Comparison of ENCODE assay signal across 1 cellular context in genomic region chr11:67288452-67289225, GRCh38.
TF ChIP-seq lines count a peak whose summit lies in the region.

No MANE protein-coding gene starts in this region.

TF ChIP-seq in K562, 482 proteins besides CTCF, POLR2A, EP300 and RAD21 (continued from another document and continues in another):
- TF ChIP-seq, protein P1, sequence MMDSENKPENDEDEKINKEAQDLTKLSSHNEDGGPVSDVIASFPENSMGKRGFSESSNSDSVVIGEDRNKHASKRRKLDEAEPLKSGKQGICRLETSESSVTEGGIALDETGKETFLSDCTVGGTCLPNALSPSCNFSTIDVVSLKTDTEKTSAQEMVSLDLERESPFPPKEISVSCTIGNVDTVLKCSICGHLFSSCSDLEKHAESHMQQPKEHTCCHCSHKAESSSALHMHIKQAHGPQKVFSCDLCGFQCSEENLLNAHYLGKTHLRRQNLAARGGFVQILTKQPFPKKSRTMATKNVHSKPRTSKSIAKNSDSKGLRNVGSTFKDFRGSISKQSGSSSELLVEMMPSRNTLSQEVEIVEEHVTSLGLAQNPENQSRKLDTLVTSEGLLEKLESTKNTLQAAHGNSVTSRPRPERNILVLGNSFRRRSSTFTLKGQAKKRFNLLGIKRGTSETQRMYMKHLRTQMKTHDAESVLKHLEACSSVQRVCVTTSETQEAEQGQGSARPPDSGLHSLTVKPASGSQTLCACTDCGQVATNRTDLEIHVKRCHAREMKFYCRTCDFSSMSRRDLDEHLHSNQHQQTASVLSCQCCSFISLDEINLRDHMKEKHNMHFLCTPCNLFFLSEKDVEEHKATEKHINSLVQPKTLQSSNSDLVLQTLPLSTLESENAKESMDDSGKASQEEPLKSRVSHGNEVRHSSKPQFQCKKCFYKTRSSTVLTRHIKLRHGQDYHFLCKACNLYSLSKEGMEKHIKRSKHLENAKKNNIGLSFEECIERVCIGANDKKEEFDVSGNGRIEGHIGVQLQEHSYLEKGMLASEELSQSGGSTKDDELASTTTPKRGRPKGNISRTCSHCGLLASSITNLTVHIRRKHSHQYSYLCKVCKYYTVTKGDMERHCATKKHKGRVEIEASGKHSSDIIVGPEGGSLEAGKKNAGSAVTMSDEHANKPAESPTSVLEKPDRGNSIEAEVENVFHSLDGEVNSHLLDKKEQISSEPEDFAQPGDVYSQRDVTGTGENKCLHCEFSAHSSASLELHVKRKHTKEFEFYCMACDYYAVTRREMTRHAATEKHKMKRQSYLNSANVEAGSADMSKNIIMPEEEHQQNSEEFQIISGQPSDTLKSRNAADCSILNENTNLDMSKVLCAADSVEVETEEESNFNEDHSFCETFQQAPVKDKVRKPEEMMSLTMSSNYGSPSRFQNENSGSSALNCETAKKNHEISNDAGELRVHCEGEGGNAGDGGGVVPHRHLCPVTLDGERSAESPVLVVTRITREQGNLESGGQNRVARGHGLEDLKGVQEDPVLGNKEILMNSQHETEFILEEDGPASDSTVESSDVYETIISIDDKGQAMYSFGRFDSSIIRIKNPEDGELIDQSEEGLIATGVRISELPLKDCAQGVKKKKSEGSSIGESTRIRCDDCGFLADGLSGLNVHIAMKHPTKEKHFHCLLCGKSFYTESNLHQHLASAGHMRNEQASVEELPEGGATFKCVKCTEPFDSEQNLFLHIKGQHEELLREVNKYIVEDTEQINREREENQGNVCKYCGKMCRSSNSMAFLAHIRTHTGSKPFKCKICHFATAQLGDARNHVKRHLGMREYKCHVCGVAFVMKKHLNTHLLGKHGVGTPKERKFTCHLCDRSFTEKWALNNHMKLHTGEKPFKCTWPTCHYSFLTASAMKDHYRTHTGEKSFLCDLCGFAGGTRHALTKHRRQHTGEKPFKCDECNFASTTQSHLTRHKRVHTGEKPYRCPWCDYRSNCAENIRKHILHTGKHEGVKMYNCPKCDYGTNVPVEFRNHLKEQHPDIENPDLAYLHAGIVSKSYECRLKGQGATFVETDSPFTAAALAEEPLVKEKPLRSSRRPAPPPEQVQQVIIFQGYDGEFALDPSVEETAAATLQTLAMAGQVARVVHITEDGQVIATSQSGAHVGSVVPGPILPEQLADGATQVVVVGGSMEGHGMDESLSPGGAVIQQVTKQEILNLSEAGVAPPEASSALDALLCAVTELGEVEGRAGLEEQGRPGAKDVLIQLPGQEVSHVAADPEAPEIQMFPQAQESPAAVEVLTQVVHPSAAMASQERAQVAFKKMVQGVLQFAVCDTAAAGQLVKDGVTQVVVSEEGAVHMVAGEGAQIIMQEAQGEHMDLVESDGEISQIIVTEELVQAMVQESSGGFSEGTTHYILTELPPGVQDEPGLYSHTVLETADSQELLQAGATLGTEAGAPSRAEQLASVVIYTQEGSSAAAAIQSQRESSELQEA (IDR thresholded peaks at IDR 0.05; ENCODE audit: low read depth), result no peak
- TF ChIP-seq SNAPC5 (CRISPR knock-in tag; IDR thresholded peaks at IDR 0.05) (no peak), ZBTB17 (CRISPR knock-in tag; IDR thresholded peaks at IDR 0.05) (no peak), CBX1 (IDR thresholded peaks at IDR 0.05; ENCODE audit: low read depth) (no peak; the same call in 1 of the 2 replicates), TARDBP (IDR thresholded peaks at IDR 0.05) (no peak), FOXP1 (CRISPR knock-in tag; IDR thresholded peaks at IDR 0.05) (no peak; the same call in 1 of the 2 replicates), ATF7 (IDR thresholded peaks at IDR 0.05) (0 out of 2 replicates have a peak, but pooled peaks have one; percentile 54), ZNF347 (CRISPR knock-in tag; IDR thresholded peaks at IDR 0.05; ENCODE audit: low read depth) (no peak), GTF2B (IDR thresholded peaks at IDR 0.05; ENCODE audit: extremely low read depth, insufficient read length) (no peak), U2AF2 (optimal IDR thresholded peaks at IDR 0.05; ENCODE audit: low read depth, low read length) (no peak), RFX1 (IDR thresholded peaks at IDR 0.05) (no peak), RNF219 (CRISPR knock-in tag; IDR thresholded peaks at IDR 0.05) (no peak), TOE1 (IDR thresholded peaks at IDR 0.05; ENCODE audit: borderline replicate concordance) (peak; percentile 10), TOE1 (CRISPR knock-in tag; IDR thresholded peaks at IDR 0.05; ENCODE audit: borderline replicate concordance, low read depth) (0 out of 2 replicates have a peak, but pooled peaks have one; percentile 79), TCF7 (IDR thresholded peaks at IDR 0.05; ENCODE audit: borderline replicate concordance) (0 out of 2 replicates have a peak, but pooled peaks have one; percentile 15), REST (CRISPR knock-in tag; IDR thresholded peaks at IDR 0.05; ENCODE audit: low read depth) (no peak), ZNF12 (CRISPR knock-in tag; IDR thresholded peaks at IDR 0.05) (no peak; the same call in 1 of the 2 replicates), NEUROD1 (IDR thresholded peaks at IDR 0.05; ENCODE audit: borderline replicate concordance, low read depth, low read length, partially characterized antibody) (peak; percentile 60), ATF3 (IDR thresholded peaks at IDR 0.05) (peak; percentile 40), ATF3 (CRISPR knock-in tag; conservative IDR thresholded peaks at IDR 0.05) (0 out of 2 replicates have a peak, but pooled peaks have one; percentile 57), TRIM28 (IDR thresholded peaks at IDR 0.05) (no peak), ZNF76 (CRISPR knock-in tag; IDR thresholded peaks at IDR 0.05; ENCODE audit: borderline replicate concordance) (no peak), NBN (IDR thresholded peaks at IDR 0.05; ENCODE audit: low read depth) (0 out of 2 replicates have a peak, but pooled peaks have one; percentile 61), CTCFL (IDR thresholded peaks at IDR 0.05; ENCODE audit: borderline replicate concordance, insufficient read depth, low read depth, low read length, poor library complexity, severe bottlenecking) (peak; percentile 84), RBM15 (IDR thresholded peaks at IDR 0.05; ENCODE audit: insufficient read depth, low read length) (no peak), SMAD4 (CRISPR knock-in tag; conservative IDR thresholded peaks at IDR 0.05) (no peak; the same call in 1 of the 2 replicates), HNRNPLL (IDR thresholded peaks at IDR 0.05; ENCODE audit: low read depth, low read length, poor library complexity, severe bottlenecking) (peak; percentile 46)
- TF ChIP-seq, protein P2, sequence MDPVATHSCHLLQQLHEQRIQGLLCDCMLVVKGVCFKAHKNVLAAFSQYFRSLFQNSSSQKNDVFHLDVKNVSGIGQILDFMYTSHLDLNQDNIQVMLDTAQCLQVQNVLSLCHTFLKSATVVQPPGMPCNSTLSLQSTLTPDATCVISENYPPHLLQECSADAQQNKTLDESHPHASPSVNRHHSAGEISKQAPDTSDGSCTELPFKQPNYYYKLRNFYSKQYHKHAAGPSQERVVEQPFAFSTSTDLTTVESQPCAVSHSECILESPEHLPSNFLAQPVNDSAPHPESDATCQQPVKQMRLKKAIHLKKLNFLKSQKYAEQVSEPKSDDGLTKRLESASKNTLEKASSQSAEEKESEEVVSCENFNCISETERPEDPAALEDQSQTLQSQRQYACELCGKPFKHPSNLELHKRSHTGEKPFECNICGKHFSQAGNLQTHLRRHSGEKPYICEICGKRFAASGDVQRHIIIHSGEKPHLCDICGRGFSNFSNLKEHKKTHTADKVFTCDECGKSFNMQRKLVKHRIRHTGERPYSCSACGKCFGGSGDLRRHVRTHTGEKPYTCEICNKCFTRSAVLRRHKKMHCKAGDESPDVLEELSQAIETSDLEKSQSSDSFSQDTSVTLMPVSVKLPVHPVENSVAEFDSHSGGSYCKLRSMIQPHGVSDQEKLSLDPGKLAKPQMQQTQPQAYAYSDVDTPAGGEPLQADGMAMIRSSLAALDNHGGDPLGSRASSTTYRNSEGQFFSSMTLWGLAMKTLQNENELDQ (CRISPR knock-in tag; IDR thresholded peaks at IDR 0.05; ENCODE audit: borderline replicate concordance), result no peak
- TF ChIP-seq, protein P3, sequence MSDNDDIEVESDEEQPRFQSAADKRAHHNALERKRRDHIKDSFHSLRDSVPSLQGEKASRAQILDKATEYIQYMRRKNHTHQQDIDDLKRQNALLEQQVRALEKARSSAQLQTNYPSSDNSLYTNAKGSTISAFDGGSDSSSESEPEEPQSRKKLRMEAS (CRISPR knock-in tag; IDR thresholded peaks at IDR 0.05), result peak; percentile 81
- TF ChIP-seq, protein P4, sequence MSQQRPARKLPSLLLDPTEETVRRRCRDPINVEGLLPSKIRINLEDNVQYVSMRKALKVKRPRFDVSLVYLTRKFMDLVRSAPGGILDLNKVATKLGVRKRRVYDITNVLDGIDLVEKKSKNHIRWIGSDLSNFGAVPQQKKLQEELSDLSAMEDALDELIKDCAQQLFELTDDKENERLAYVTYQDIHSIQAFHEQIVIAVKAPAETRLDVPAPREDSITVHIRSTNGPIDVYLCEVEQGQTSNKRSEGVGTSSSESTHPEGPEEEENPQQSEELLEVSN (IDR thresholded peaks at IDR 0.05; ENCODE audit: borderline replicate concordance in 1 of 2, extremely low read depth in 1 of 2, insufficient read depth in 1 of 2, insufficient read length in 1 of 2, low read depth in 1 of 2, low read length in 1 of 2, poor library complexity in 1 of 2, severe bottlenecking in 1 of 2), result peak; percentile 74 to 83
